32 cellular contexts compared by ENCODE assay signal in genomic region chr1:17841944-17842343, GRCh38.
"Had no signal": no experiment of that assay in that cellular context is flagged by ENCODE, and none has a peak within 500 bp of the region (broad histone marks: within the 10 kb centered on the region; RNA-seq: fewer than 3 reads in every experiment).

No MANE protein-coding gene starts in this region.

- H3K4me2 ChIP-seq: hepatocyte, smooth muscle cell had no signal

- H3K4me1 ChIP-seq: left lung, lower lobe of right lung, right atrium auricular region, right lobe of liver, tibial nerve, vagina had no signal

- H3K27me3 ChIP-seq: hepatocyte, ovary, right atrium auricular region, right lobe of liver, vagina had no signal

- H3K36me3 ChIP-seq: heart right ventricle, left lung, lower lobe of right lung, neutrophil, ovary, right atrium auricular region, right lobe of liver, tibial nerve, vagina had no signal

- DNase-seq: heart right ventricle; islet precursor cell; kidney glomerular epithelial cell; left colon; left lung; lower lobe of right lung; mammary epithelial cell; mesenchymal stem cell; mucosa of descending colon; naive thymus-derived CD4-positive, alpha-beta T cell; occipital lobe; ovary; right lobe of liver; stimulated activated CD4-positive, alpha-beta T cell treated with anti-CD3 and anti-CD28 coated beads, Interleukin-1b, Interleukin-23, amount 100 ng/mL, for 48 hours; stimulated activated CD4-positive, alpha-beta T cell treated with anti-CD3 and anti-CD28 coated beads, Interleukin-2, amount 100 ng/mL, for 48 hours; stimulated activated CD4-positive, alpha-beta T cell treated with anti-CD3 and anti-CD28 coated beads, Interleukin-4, amount 100 ng/mL, for 4 hours; stimulated activated CD8-positive, alpha-beta memory T cell treated with anti-CD3 and anti-CD28 coated beads, Interleukin-4, amount 100 ng/mL, for 48 hours; stimulated activated naive CD4-positive, alpha-beta T cell treated with Interleukin-2 at 50 U/mL for 16 hours; stimulated activated naive CD8-positive, alpha-beta T cell treated with anti-CD3 and anti-CD28 coated beads, Interleukin-15, amount 100 ng/mL, for 72 hours; substantia nigra had no signal

- H3K27ac ChIP-seq: heart right ventricle, hepatocyte, left lung, lower lobe of right lung, neutrophil, ovary, right atrium auricular region, right lobe of liver, tibial nerve, vagina had no signal

- H3K27ac Mint-ChIP-seq: mesothelial cell of epicardium; natural killer cell treated with Interleukin-12 subunit alpha and Interleukin-12 subunit beta and Interleukin-15 and Interleukin-18, amount 100 ng/mL, for 72 hours; progenitor cell of endocrine pancreas; stimulated activated memory B cell treated with anti-CD40 and anti-IgM and Interleukin-4, amounts not matched to agents 10 μg/mL and 1 μg/mL and 100 μg/mL, for 72 hours had no signal

- H3K9me3 ChIP-seq: heart right ventricle, left lung, lower lobe of right lung, mucosa of descending colon, neutrophil, ovary, right atrium auricular region, right lobe of liver, tibial nerve, vagina had no signal

- H3K4me3 Mint-ChIP-seq: mesothelial cell of epicardium; naive thymus-derived CD4-positive, alpha-beta T cell; natural killer cell treated with Interleukin-12 subunit alpha and Interleukin-12 subunit beta and Interleukin-15 and Interleukin-18, amount 100 ng/mL, for 72 hours; neural crest cell; stimulated activated memory B cell treated with anti-CD40 and anti-IgM and Interleukin-4, amounts not matched to agents 10 μg/mL and 1 μg/mL and 100 μg/mL, for 72 hours; stimulated activated naive CD8-positive, alpha-beta T cell treated with anti-CD3 and anti-CD28 coated beads, Interleukin-15, amount 100 ng/mL, for 72 hours; type B pancreatic cell had no signal

- H3K4me3 ChIP-seq: heart right ventricle, hepatocyte, left lung, lower lobe of right lung, mucosa of descending colon, ovary, right atrium auricular region, right lobe of liver, smooth muscle cell, tibial nerve, vagina had no signal

- H2AFZ ChIP-seq: hepatocyte had no signal

- H3K79me2 ChIP-seq: hepatocyte had no signal

- H3K9me3 Mint-ChIP-seq: mesothelial cell of epicardium; natural killer cell treated with Interleukin-12 subunit alpha and Interleukin-12 subunit beta and Interleukin-15 and Interleukin-18, amount 100 ng/mL, for 72 hours; neural crest cell; stimulated activated memory B cell treated with anti-CD40 and anti-IgM and Interleukin-4, amounts not matched to agents 10 μg/mL and 1 μg/mL and 100 μg/mL, for 72 hours; stimulated activated naive CD8-positive, alpha-beta T cell treated with anti-CD3 and anti-CD28 coated beads, Interleukin-15, amount 100 ng/mL, for 72 hours; type B pancreatic cell had no signal

- H3K4me1 Mint-ChIP-seq: mesothelial cell of epicardium; naive thymus-derived CD4-positive, alpha-beta T cell; neural crest cell; stimulated activated memory B cell treated with anti-CD40 and anti-IgM and Interleukin-4, amounts not matched to agents 10 μg/mL and 1 μg/mL and 100 μg/mL, for 72 hours; stimulated activated naive CD8-positive, alpha-beta T cell treated with anti-CD3 and anti-CD28 coated beads, Interleukin-15, amount 100 ng/mL, for 72 hours had no signal

- H3K36me3 Mint-ChIP-seq: mesothelial cell of epicardium; naive thymus-derived CD4-positive, alpha-beta T cell; natural killer cell treated with Interleukin-12 subunit alpha and Interleukin-12 subunit beta and Interleukin-15 and Interleukin-18, amount 100 ng/mL, for 72 hours; stimulated activated memory B cell treated with anti-CD40 and anti-IgM and Interleukin-4, amounts not matched to agents 10 μg/mL and 1 μg/mL and 100 μg/mL, for 72 hours; type B pancreatic cell had no signal
